ENCODE assay signal across 21 cellular contexts in the genomic region with DNA sequence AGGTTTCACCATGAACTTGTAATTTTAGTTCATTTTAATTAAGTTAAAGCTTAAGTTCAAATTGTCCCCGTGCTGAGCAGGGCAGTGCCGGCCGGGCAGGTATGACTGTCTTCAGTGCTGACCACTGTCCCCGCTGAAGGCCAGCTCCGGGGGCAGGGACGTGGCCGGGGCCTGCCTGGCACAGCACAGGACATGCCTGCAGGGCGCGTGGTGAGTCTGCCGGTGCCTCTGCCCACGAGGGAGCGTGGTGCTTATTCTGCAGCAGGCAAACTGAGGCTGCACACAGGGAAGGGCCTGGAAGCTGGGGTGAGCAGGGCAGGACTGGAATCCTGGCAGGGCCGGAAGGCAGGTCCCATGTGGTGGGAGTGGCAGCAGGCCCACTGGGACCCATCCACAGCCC.
"Had no signal": no experiment of that assay in that cellular context is flagged by ENCODE, and none has a peak within 500 bp of the region (broad histone marks: within the 10 kb centered on the region; RNA-seq: fewer than 3 reads in every experiment).

No MANE protein-coding gene starts in this region.

- FAIRE-seq: bronchial epithelial cell, RCC 7860 had no signal

- H3K4me1 ChIP-seq: ascending aorta had no signal

- H3K9me3 ChIP-seq: ascending aorta, body of pancreas had no signal

- H3K27me3 ChIP-seq: ascending aorta, body of pancreas had no signal

- ATAC-seq: activated CD4-positive, CD25-positive, alpha-beta regulatory T cell treated with anti-CD3 and anti-CD28 coated beads, Interleukin-2, amount 50 U/mL, for 24 hours; activated CD8-positive, alpha-beta T cell treated with anti-CD3 and anti-CD28 coated beads for 36 hours; body of pancreas had no signal

- H3K27ac ChIP-seq: ascending aorta, body of pancreas had no signal

- H3K4me3 ChIP-seq: ascending aorta, body of pancreas had no signal

- DNase-seq: activated CD4-positive, alpha-beta T cell treated with anti-CD3 and anti-CD28 coated beads for 4 hours; activated CD8-positive, alpha-beta memory T cell treated with anti-CD3 and anti-CD28 coated beads, Interleukin-2, amount 50 U/mL, for 4 hours; activated CD8-positive, alpha-beta T cell treated with anti-CD3 and anti-CD28 coated beads for 36 hours; activated effector memory CD4-positive, alpha-beta T cell treated with Interleukin-2 at 50 U/mL for 16 hours; activated naive CD4-positive, alpha-beta T cell; activated T-cell treated with anti-CD3 and anti-CD28 coated beads, Interleukin-2, amount 50 U/mL, for 1 hour; body of pancreas; Kasumi-1; NCI-H1105 treated with DMSO at 0.1 percent for 48 hours; NCI-H1436 treated with DMSO at 0.1 percent for 48 hours; NCI-H187; NCI-H2081; NCI-H510A treated with DMSO at 0.1 percent for 48 hours; NCI-H69; NK-92 treated with Interleukin-12 subunit alpha and Interleukin-12 subunit beta, amount 100 ng/mL, for 24 hours; OCI-M1; SHP77 treated with DMSO at 0.1 percent for 48 hours had no signal
